In the genomic region with DNA sequence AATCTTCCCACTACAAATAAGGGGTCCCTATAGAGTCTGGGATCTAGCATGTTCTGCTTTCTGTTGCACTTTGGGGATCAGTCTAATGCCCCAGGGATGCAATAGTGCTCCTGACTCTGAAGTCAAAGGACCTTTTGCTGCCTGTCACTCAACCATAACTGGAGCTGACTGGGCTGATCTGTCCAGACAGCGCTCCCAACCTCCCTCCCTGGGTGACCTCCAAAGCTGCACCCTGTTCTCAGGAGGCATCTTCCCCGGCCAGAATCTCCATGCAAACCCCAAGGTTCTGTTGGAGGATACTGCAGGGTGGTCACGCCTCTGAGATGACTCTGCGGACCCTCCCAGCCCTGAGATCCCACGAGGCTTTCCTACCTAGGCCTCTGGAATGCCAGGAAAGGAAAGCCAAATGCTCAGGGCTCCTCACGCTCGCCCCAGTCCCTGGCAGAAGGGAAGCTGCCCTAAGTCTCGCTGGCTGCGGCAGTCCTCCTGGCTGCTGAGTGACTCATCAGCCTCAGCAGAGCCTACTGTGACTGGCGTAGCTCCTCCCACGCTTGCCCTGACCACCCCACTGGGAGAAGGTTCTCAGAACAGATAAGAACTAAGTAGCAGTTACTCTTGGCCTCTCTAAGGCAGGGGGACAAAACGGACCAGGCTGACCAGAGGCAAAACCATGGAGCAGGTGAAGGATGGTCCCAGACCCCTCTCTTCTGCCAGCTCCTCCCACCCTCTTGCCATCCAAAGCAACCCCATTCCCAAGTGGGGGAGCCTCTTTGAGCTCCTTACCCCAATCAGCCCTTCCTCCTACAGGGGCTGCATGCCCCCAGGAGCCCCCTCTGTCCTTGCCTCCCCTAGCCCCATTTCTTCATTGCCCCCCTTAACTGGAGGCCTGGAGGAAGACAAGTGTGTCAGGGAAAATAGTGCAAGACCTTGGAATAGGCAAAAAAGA, we compare ENCODE assay signal across 8 cellular contexts.
DNase-seq lines count a peak whose midpoint lies in the region; TF ChIP-seq lines count a peak whose summit lies in the region.

No MANE protein-coding gene starts in this region.

- H3K27me3 ChIP-seq in BJ (ENCODE audit: control insufficient read depth, insufficient read depth, low read length), result peaks cover 1% of the 10 kb centered on the region; the same call in 1 of the 2 replicates

- CTCF ChIA-PET in BJ (lab: Yijun Ruan, JAX), result interaction anchor here (0.5 to 1.5 kb wide), 5 partner anchors 10 to 739 kb away, joined by 3 to 5 read pairs (median 3); no protein-coding TSS in a partner anchor

- in situ Hi-C loops in astrocyte of the cerebellum (cut with HindIII; ENCODE audit: low sequenced_read_pairs), result no loop called here

- DNase-seq in BJ (ENCODE audit: low read depth) (peak; percentile 16), HK-2 (ENCODE audit: unreplicated experiment) (peak; percentile 75), T-helper 22 cell (ENCODE audit: low read depth) (peak; percentile 35), astrocyte of the cerebellum (ENCODE audit: low read depth) (peak; percentile 74), kidney tubule cell (ENCODE audit: low spot score) (peak; percentile 85), NCI-H345 treated with DMSO at 0.1 percent for 48 hours (lab: John Stamatoyannopoulos, UW; ENCODE audit: unreplicated experiment) (no peak), NCI-H187 treated with DMSO at 0.1 percent for 48 hours (lab: John Stamatoyannopoulos, UW) (no peak)
- peak; percentile 22 for DNase-seq in stimulated activated CD8-positive, alpha-beta memory T cell treated with anti-CD3 and anti-CD28 coated beads, Interleukin-15, amount 100 ng/mL, for 1 hour (ENCODE audit: low read depth)

- H3K36me3 ChIP-seq in BJ (ENCODE audit: control insufficient read depth, insufficient read depth, low read length), result no peaks in the 10 kb centered on the region

- TF ChIP-seq CTCF in BJ (IDR thresholded peaks at IDR 0.05; ENCODE audit: insufficient read depth, low read depth, low read length) (no peak), astrocyte of the cerebellum (IDR thresholded peaks at IDR 0.05; ENCODE audit: low read depth, low read length, missing control alignments) (no peak)

- POLR2A ChIA-PET in BJ (lab: Charles Lee), result no interaction called here

- no peak overlapping the region for H3K4me3 ChIP-seq in BJ (ENCODE audit: low read depth, low read length)
- H3K4me3 ChIP-seq in astrocyte of the cerebellum (ENCODE audit: low read depth, low read length), result no peak overlapping the region

Comparison
In these comparisons a context has a peak if more than half of its experiments do, and no peak if none do; other contexts are left out.
1. DNase-seq: peak in BJ (single experiment), HK-2 (single experiment), T-helper 22 cell (single experiment), astrocyte of the cerebellum (single experiment), kidney tubule cell (single experiment) and stimulated activated CD8-positive, alpha-beta memory T cell treated with anti-CD3 and anti-CD28 coated beads, Interleukin-15, amount 100 ng/mL, for 1 hour (single experiment); none in NCI-H345 treated with DMSO at 0.1 percent for 48 hours (single experiment) and NCI-H187 treated with DMSO at 0.1 percent for 48 hours (single experiment).